Comparison of ENCODE assay signal across 8 cellular contexts in genomic region chr6:143842902-143843688, GRCh38. TPM values are rescaled to one million over a fixed set of nuclear protein-coding genes. Genes with fewer than 3 reads are reported as not detected.
DNase-seq lines count a peak whose midpoint lies in the region; ATAC-seq lines count a peak whose summit lies in the region.

LTV1 (plus strand) TSS chr6:143843338; CDS start chr6:143843478, 140 bp downstream.

- H3K14ac ChIP-seq in mesenchymal stem cell (ENCODE audit: low read length in 2 of 2) = peak within 1 kb of the TSS in 1 of 2 experiments; percentile 98

- peak within 1 kb of the TSS; percentile 85 for H3K4me2 ChIP-seq in mesenchymal stem cell (ENCODE audit: low read length, poor library complexity, severe bottlenecking)

- peak within 1 kb of the TSS; percentile 87 for H3K27ac ChIP-seq in mesenchymal stem cell (ENCODE audit: low read length, poor library complexity, severe bottlenecking)

- H2BK15ac ChIP-seq in mesenchymal stem cell (ENCODE audit: low read depth, poor library complexity, severe bottlenecking) = no peak within 1 kb of the TSS

- CTCF ChIA-PET in activated CD8-positive, alpha-beta memory T cell treated with anti-CD3 and anti-CD28 coated beads, Interleukin-2, amount 10 ng/mL, durations not matched to agents 7 days and 5 days (lab: Charles Lee) = interaction anchor here (0.6 to 3.5 kb wide), 8 partner anchors 22 to 1368 kb away, joined by 3 to 17 read pairs (median 4); partner anchors contain the start of gene FUCA2

- peak within 1 kb of the TSS; percentile 63 for H4K91ac ChIP-seq in mesenchymal stem cell (ENCODE audit: low read length)

- H2BK5ac ChIP-seq in mesenchymal stem cell (ENCODE audit: low read depth, low read length, poor library complexity, severe bottlenecking) = peak within 1 kb of the TSS; percentile 86

- H3K9me3 ChIP-seq in NT2/D1 (ENCODE audit: insufficient read depth, low read length) = no peaks in the 10 kb centered on the region
- H3K9me3 ChIP-seq in endocrine pancreas (ENCODE audit: control insufficient read depth, low read length) = no peaks in the 10 kb centered on the region
- H3K9me3 ChIP-seq in mesenchymal stem cell (ENCODE audit: control insufficient read depth, low read length) = no peaks in the 10 kb centered on the region

- H2BK120ac ChIP-seq in mesenchymal stem cell (ENCODE audit: low read depth, low read length) = peak within 1 kb of the TSS; percentile 29

- H3K27me3 ChIP-seq in NT2/D1 (ENCODE audit: insufficient read depth, insufficient read length) = no peaks in the 10 kb centered on the region
- no peaks in the 10 kb centered on the region for H3K27me3 ChIP-seq in endocrine pancreas (ENCODE audit: control insufficient read depth, insufficient read depth, low read length)
- H3K27me3 ChIP-seq in mesenchymal stem cell (ENCODE audit: control insufficient read depth in 1 of 2, insufficient read depth in 1 of 2, low read length in 2 of 2) = no peaks in the 10 kb centered on the region

- H2AK5ac ChIP-seq in mesenchymal stem cell (ENCODE audit: low read length, severe bottlenecking) = peak within 1 kb of the TSS; percentile 52

- H3K4me3 ChIP-seq in NT2/D1 (ENCODE audit: insufficient read length, low read depth) (peak within 1 kb of the TSS; percentile 82), endocrine pancreas (ENCODE audit: control insufficient read depth, insufficient read depth, low read length) (peak within 1 kb of the TSS; percentile 73), mesenchymal stem cell (ENCODE audit: insufficient read depth in 1 of 2, low read depth in 1 of 2, low read length in 2 of 2) (peak within 1 kb of the TSS; percentile 89 to 96)

- peak within 1 kb of the TSS; percentile 89 for H4K8ac ChIP-seq in mesenchymal stem cell (ENCODE audit: low read length)

- H2AFZ ChIP-seq in mesenchymal stem cell (ENCODE audit: low read depth, low read length) = peak within 1 kb of the TSS; percentile 96

- peaks cover 5% of the 10 kb centered on the region for H3K79me1 ChIP-seq in mesenchymal stem cell (replicated peaks; ENCODE audit: low read length, poor library complexity, severe bottlenecking)

- no peaks in the 10 kb centered on the region for H3K27me3 Mint-ChIP-seq in activated CD8-positive, alpha-beta memory T cell treated with anti-CD3 and anti-CD28 coated beads, Interleukin-2, amount 10 ng/mL, durations not matched to agents 7 days and 5 days

- H3K36me3 ChIP-seq in NT2/D1 (ENCODE audit: insufficient read depth, insufficient read length, low read length) (peaks cover 41% of the 10 kb centered on the region), endocrine pancreas (ENCODE audit: control insufficient read depth, insufficient read depth, low read length) (no peaks in the 10 kb centered on the region), mesenchymal stem cell (ENCODE audit: control insufficient read depth in 1 of 2, insufficient read depth in 2 of 2, low read depth in 1 of 2, low read length in 2 of 2) (peaks cover 7 to 36% of the 10 kb centered on the region in 2 experiments)

- H3K23ac ChIP-seq in mesenchymal stem cell (ENCODE audit: low read length in 2 of 2) = peak within 1 kb of the TSS in 1 of 2 experiments; percentile 70

- H3K4me3 Mint-ChIP-seq in activated CD8-positive, alpha-beta memory T cell treated with anti-CD3 and anti-CD28 coated beads, Interleukin-2, amount 10 ng/mL, durations not matched to agents 7 days and 5 days = peak within 1 kb of the TSS; percentile 96

- whole genome bisulfite sequencing in mesenchymal stem cell = under 1% methylated on average over 64 of the region's 64 CpGs

- H3K4me1 ChIP-seq in NT2/D1 (ENCODE audit: insufficient read depth, insufficient read length) = no peaks in the 10 kb centered on the region
- peaks cover 8% of the 10 kb centered on the region for H3K4me1 ChIP-seq in endocrine pancreas (ENCODE audit: control insufficient read depth, insufficient read depth, low read length)
- no peaks in the 10 kb centered on the region for H3K4me1 ChIP-seq in mesenchymal stem cell (ENCODE audit: control insufficient read depth, insufficient read depth, low read depth, low read length)

- H3K4me1 Mint-ChIP-seq in activated CD8-positive, alpha-beta memory T cell treated with anti-CD3 and anti-CD28 coated beads, Interleukin-2, amount 10 ng/mL, durations not matched to agents 7 days and 5 days = peaks cover 23% of the 10 kb centered on the region

- peaks cover 32% of the 10 kb centered on the region for H3K36me3 Mint-ChIP-seq in activated CD8-positive, alpha-beta memory T cell treated with anti-CD3 and anti-CD28 coated beads, Interleukin-2, amount 10 ng/mL, durations not matched to agents 7 days and 5 days

- peak within 1 kb of the TSS; percentile 65 to 95 for H3K18ac ChIP-seq in mesenchymal stem cell (ENCODE audit: low read depth in 1 of 2, low read length in 2 of 2)

- no peaks in the 10 kb centered on the region for H3K9me3 Mint-ChIP-seq in activated CD8-positive, alpha-beta memory T cell treated with anti-CD3 and anti-CD28 coated beads, Interleukin-2, amount 10 ng/mL, durations not matched to agents 7 days and 5 days (ENCODE audit: low read depth)

- DNase-seq in COR-L47 (lab: John Stamatoyannopoulos, UW) (peak; percentile 81), HUDEP-2 (lab: John Stamatoyannopoulos, UW; ENCODE audit: unreplicated experiment in 76 of 76) (peak; percentile 43 to 98 (median 96)), NT2/D1 (ENCODE audit: low read depth, low spot score) (peak; percentile 86), mesenchymal stem cell (peak; percentile 97)
- DNase-seq in activated CD8-positive, alpha-beta memory T cell treated with anti-CD3 and anti-CD28 coated beads, Interleukin-2, amount 10 ng/mL, durations not matched to agents 7 days and 5 days = peak; percentile 96
- DNase-seq in stimulated activated CD8-positive, alpha-beta memory T cell treated with anti-CD3 and anti-CD28 coated beads, Interleukin-12 subunit alpha, Interleukin-12 subunit beta, amount 100 ng/mL, for 4 hours (ENCODE audit: low read depth) = peak; percentile 85

- peak; percentile 100 for ATAC-seq in GM21381 (IDR thresholded peaks at IDR 0.05; ENCODE audit: unreplicated experiment)
- peak; percentile 97 for ATAC-seq in activated CD8-positive, alpha-beta memory T cell treated with anti-CD3 and anti-CD28 coated beads, Interleukin-2, amount 10 ng/mL, durations not matched to agents 7 days and 5 days

- peak within 1 kb of the TSS; percentile 95 for H3K27ac Mint-ChIP-seq in activated CD8-positive, alpha-beta memory T cell treated with anti-CD3 and anti-CD28 coated beads, Interleukin-2, amount 10 ng/mL, durations not matched to agents 7 days and 5 days

- peak within 1 kb of the TSS in 1 of 2 experiments; percentile 83 for H2BK12ac ChIP-seq in mesenchymal stem cell (ENCODE audit: low read length in 2 of 2)

- H3K4ac ChIP-seq in mesenchymal stem cell (ENCODE audit: low read depth in 1 of 2, low read length in 2 of 2) = peak within 1 kb of the TSS; percentile 76 to 90

- H3K9ac ChIP-seq in NT2/D1 (ENCODE audit: insufficient read length, low read depth) (peak within 1 kb of the TSS; percentile 88), endocrine pancreas (ENCODE audit: control insufficient read depth, insufficient read depth, low read length) (peak within 1 kb of the TSS; percentile 85), mesenchymal stem cell (ENCODE audit: low read length) (peak within 1 kb of the TSS; percentile 99)

RNA-seq across cellular contexts. Expression of gene LTV1, which starts in this region (rescaled TPM):
- 10 to 100 TPM; 22.5 to 35.7 TPM for total RNA-seq in activated CD8-positive, alpha-beta memory T cell treated with anti-CD3 and anti-CD28 coated beads, Interleukin-2, amount 10 ng/mL, durations not matched to agents 7 days and 5 days
- polyA plus RNA-seq in mesenchymal stem cell (2013, experiment 1 of 2) = 24.8 TPM
- 26.7 TPM for polyA plus RNA-seq in mesenchymal stem cell (2013, experiment 2 of 2)

Comparison
In these comparisons a context has a peak if more than half of its experiments do, and no peak if none do; other contexts are left out.
1. Peak in every context shown above with its lines: DNase-seq, ATAC-seq, H3K4me3 ChIP-seq and H3K27ac ChIP-seq.